10 cellular contexts compared by ENCODE assay signal in genomic region chr1:116666090-116666489, GRCh38. TPM values are rescaled to one million over a fixed set of nuclear protein-coding genes. Genes with fewer than 3 reads are reported as not detected.
DNase-seq lines count a peak whose midpoint lies in the region; ATAC-seq and TF ChIP-seq lines count a peak whose summit lies in the region.
"Had no signal": no experiment of that assay in that cellular context is flagged by ENCODE, and none has a peak within 500 bp of the region (broad histone marks: within the 10 kb centered on the region; RNA-seq: fewer than 3 reads in every experiment).

No MANE protein-coding gene starts in this region.

- H3K4me1 ChIP-seq in SK-N-SH (ENCODE audit: control insufficient read depth in 1 of 2, insufficient read depth in 2 of 2, low read depth in 1 of 2, low read length in 1 of 2) (peaks cover 0 to 39% of the 10 kb centered on the region in 2 experiments; a peak in 2 of 4 replicates), skeletal muscle tissue (ENCODE audit: control insufficient read depth in 3 of 3, insufficient read depth in 3 of 3, low read length in 3 of 3) (peaks cover 7 to 18% (median 14%) of the 10 kb centered on the region in 3 donors)

- CTCF ChIA-PET in SK-N-SH (lab: Yijun Ruan, JAX) = interaction anchor here (0.7 to 3.1 kb wide), 3 partner anchors 58 to 160 kb away, joined by 3 to 15 read pairs (median 3); no protein-coding TSS in a partner anchor

- H3K4me2 ChIP-seq in SK-N-SH = 0 out of 2 replicates have a peak overlapping the region, but pooled peaks have one; percentile 93

- no peak for TF ChIP-seq EP300 in SK-N-SH (IDR thresholded peaks at IDR 0.05; ENCODE audit: borderline replicate concordance in 1 of 2, low read depth in 1 of 2, low read length in 1 of 2)

- no peak for ATAC-seq in SK-N-SH treated with all-trans-retinoic acid at 6 μM for 48 hours
- no peak for ATAC-seq in HG03097 (IDR thresholded peaks at IDR 0.05; ENCODE audit: low FRiP score, unreplicated experiment)

- TF ChIP-seq CTCF in SK-N-SH (IDR thresholded peaks at IDR 0.05) = no peak
- no peak for TF ChIP-seq CTCF in VCaP (conservative IDR thresholded peaks at IDR 0.05)

- H3K36me3 ChIP-seq in SK-N-SH (replicated peaks in 1 of 2; ENCODE audit: control insufficient read depth in 1 of 2, insufficient read depth in 2 of 2, low read length in 1 of 2) (no peaks in the 10 kb centered on the region), skeletal muscle tissue (ENCODE audit: control insufficient read depth in 3 of 3, insufficient read depth in 3 of 3, low read length in 3 of 3) (no peaks in the 10 kb centered on the region)
- H3K36me3 ChIP-seq: Peyer's patch had no signal

- H3K9me3 ChIP-seq in SK-N-SH (no peaks in the 10 kb centered on the region), iPS-18c (ENCODE audit: control insufficient read depth, insufficient read depth, low read length) (no peaks in the 10 kb centered on the region), skeletal muscle tissue (ENCODE audit: control insufficient read depth in 3 of 3, low read length in 3 of 3) (no peaks in the 10 kb centered on the region)
- H3K9me3 ChIP-seq: Peyer's patch had no signal

- H2AFZ ChIP-seq in SK-N-SH (ENCODE audit: low read depth) = no peak overlapping the region

- no peak overlapping the region for H3K9ac ChIP-seq in SK-N-SH
- H3K9ac ChIP-seq in skeletal muscle tissue (ENCODE audit: low read depth in 1 of 3, low read length in 3 of 3) = peak overlapping the region in 1 of 3 donors; percentile 32

- TF ChIP-seq RAD21 in SK-N-SH (IDR thresholded peaks at IDR 0.05; ENCODE audit: low read length) = peak; percentile 17; the same call in 1 of the 2 replicates

- DNase-seq in SK-N-SH (peak; percentile 42), SHP77 treated with DMSO at 0.1 percent for 48 hours (lab: John Stamatoyannopoulos, UW) (no peak), dedifferentiated amniotic fluid mesenchymal stem cell (ENCODE audit: extremely low spot score) (no peak)

- peak overlapping the region in 1 of 2 experiments; percentile 82; a peak in 2 of 4 replicates for H3K27ac ChIP-seq in SK-N-SH (ENCODE audit: low read depth in 2 of 2, low read length in 1 of 2)
- H3K27ac ChIP-seq in VCaP = peak overlapping the region; percentile 77
- no peak overlapping the region for H3K27ac ChIP-seq in skeletal muscle tissue (ENCODE audit: low read depth, low read length)
- H3K27ac ChIP-seq: C4-2B had no signal

- H3K27me3 ChIP-seq in SK-N-SH (ENCODE audit: insufficient read depth) (peaks cover 17% of the 10 kb centered on the region), skeletal muscle tissue (ENCODE audit: control insufficient read depth in 3 of 3, insufficient read depth in 3 of 3, low read length in 3 of 3) (peaks cover 13 to 46% (median 38%) of the 10 kb centered on the region in 3 donors)
- H3K27me3 ChIP-seq: Peyer's patch had no signal

- no peaks in the 10 kb centered on the region for H3K9me2 ChIP-seq in SK-N-SH

- no peaks in the 10 kb centered on the region for H3K79me2 ChIP-seq in SK-N-SH (ENCODE audit: insufficient read depth)

- no peaks in the 10 kb centered on the region for H3F3A ChIP-seq in SK-N-SH (replicated peaks; ENCODE audit: insufficient read depth)

- WGBS in SK-N-SH (ENCODE audit: low lambda C conversion rate) = 63% methylated on average over 11 of the region's 11 CpGs

- H3K4me3 ChIP-seq in SK-N-SH (ENCODE audit: low read depth in 2 of 2, low read length in 1 of 2) (peak overlapping the region in 1 of 2 experiments; percentile 73; a peak in 2 of 4 replicates), iPS-18c (ENCODE audit: insufficient read depth, low read depth, low read length) (peak overlapping the region; percentile 84), skeletal muscle tissue (ENCODE audit: low read length in 3 of 3) (peak overlapping the region; percentile 64 to 78 (median 72))

- POLR2A ChIA-PET in SK-N-SH (lab: Yijun Ruan, JAX) = interaction anchor here (0.6 kb wide), 1 partner anchor 91 kb away, joined by 3 read pairs; no protein-coding TSS in a partner anchor

- H4K20me1 ChIP-seq in SK-N-SH (ENCODE audit: insufficient read depth) = no peaks in the 10 kb centered on the region

TF ChIP-seq in SK-N-SH, 30 proteins besides CTCF, POLR2A, EP300 and RAD21:
- TF ChIP-seq REST (IDR thresholded peaks at IDR 0.05; ENCODE audit: low read depth, low read length) (no peak), GATA2 (CRISPR knock-in tag; IDR thresholded peaks at IDR 0.05) (peak; percentile 75)

TF ChIP-seq in SK-N-SH treated with all-trans-retinoic acid at 6 μM for 48 hours, 23 proteins besides CTCF, POLR2A, EP300 and RAD21 (continues in another document):
- TF ChIP-seq ZFP3 (CRISPR knock-in tag; IDR thresholded peaks at IDR 0.05) (no peak), POU6F1 (CRISPR knock-in tag; IDR thresholded peaks at IDR 0.05; ENCODE audit: borderline replicate concordance, low read depth) (no peak), TCF4 (CRISPR knock-in tag; IDR thresholded peaks at IDR 0.05; ENCODE audit: borderline replicate concordance) (no peak), ZFP30 (CRISPR knock-in tag; IDR thresholded peaks at IDR 0.05) (no peak), ZC3H10 (CRISPR knock-in tag; IDR thresholded peaks at IDR 0.05) (no peak), CSRNP3 (CRISPR knock-in tag; IDR thresholded peaks at IDR 0.05) (no peak), PATZ1 (CRISPR knock-in tag; IDR thresholded peaks at IDR 0.05; ENCODE audit: borderline replicate concordance) (no peak), ZNF565 (CRISPR knock-in tag; conservative IDR thresholded peaks at IDR 0.05; ENCODE audit: low read depth) (no peak), TSHZ2 (CRISPR knock-in tag; IDR thresholded peaks at IDR 0.05) (no peak), PPARA (CRISPR knock-in tag; IDR thresholded peaks at IDR 0.05; ENCODE audit: borderline replicate concordance) (no peak)

RNA-seq across cellular contexts. Expression of gene IGSF3, which starts 1.4 kb away (rescaled TPM):
- 3.0 and 3.6 TPM in 2 replicates for polyA plus RNA-seq in SK-N-SH (2012; rRNA removed)
- polyA plus RNA-seq in SK-N-SH (2012; cell fraction: cytosol; rRNA removed) = 2.0 and 3.8 TPM in 2 replicates
- polyA plus RNA-seq in SK-N-SH (2012; cell fraction: nucleus; rRNA removed) = 1.4 and 1.7 TPM in 2 replicates
- total RNA-seq in skeletal muscle tissue = 28.7 TPM
